8 cellular contexts compared by ENCODE assay signal in the genomic region with DNA sequence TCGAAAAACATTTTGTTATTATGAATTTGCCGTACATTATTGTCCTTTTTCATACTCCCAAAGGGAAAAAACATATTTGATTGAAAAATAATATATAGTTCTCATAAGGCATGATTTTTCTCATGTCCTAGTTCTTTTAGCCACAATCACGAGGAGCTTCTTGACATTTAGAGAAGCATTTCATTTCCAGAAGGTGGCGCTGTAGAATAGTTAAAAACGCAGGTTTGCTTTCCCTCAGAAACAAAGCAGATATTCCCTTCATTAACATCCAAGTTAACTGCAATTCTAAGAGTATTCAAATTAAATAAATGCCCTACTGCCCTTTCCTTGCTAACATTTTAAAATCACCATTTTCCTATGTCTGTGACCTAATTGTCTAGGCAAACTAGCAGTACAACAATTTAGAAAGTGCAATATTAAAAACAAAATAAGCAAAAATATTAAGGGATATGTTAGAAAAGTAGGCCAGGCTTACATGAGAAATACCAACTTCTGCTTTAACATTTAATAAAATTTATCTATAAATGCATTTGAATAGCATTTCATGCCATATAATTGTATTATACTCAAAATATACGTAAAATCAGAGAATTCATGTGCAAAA. TPM values are rescaled to one million over a fixed set of nuclear protein-coding genes. Genes with fewer than 3 reads are reported as not detected.
DNase-seq lines count a peak whose midpoint lies in the region; ATAC-seq and TF ChIP-seq lines count a peak whose summit lies in the region.

No MANE protein-coding gene starts in this region.

- no peak overlapping the region for H3K4me3 ChIP-seq in cardiac fibroblast (replicated peaks in 1 of 2; ENCODE audit: low read depth in 2 of 2, low read length in 2 of 2)

- no TSS peak for BruUV-seq in Calu3 (replicated peaks; lab: Mats Ljungman, UMichigan)

- ATAC-seq in HG03565 (IDR thresholded peaks at IDR 0.05; ENCODE audit: unreplicated experiment) (peak; percentile 52), natural killer cell (no peak), T-helper 17 cell (no peak), HG02759 (IDR thresholded peaks at IDR 0.05; ENCODE audit: unreplicated experiment) (no peak)

- DNase-seq in Calu3 (peak; percentile 56), NCI-H748 (lab: John Stamatoyannopoulos, UW; ENCODE audit: unreplicated experiment) (peak; percentile 71), cardiac fibroblast (ENCODE audit: low read depth in 2 of 2) (peak; percentile 84), lung microvascular endothelial cell (ENCODE audit: low read depth in 2 of 2) (peak; percentile 60 to 83), natural killer cell (no peak), T-helper 17 cell (no peak)

- peaks cover 24% of the 10 kb centered on the region for H3K4me1 Mint-ChIP-seq in Calu3 (ENCODE audit: low read depth, unreplicated experiment)
- no peaks in the 10 kb centered on the region for H3K4me1 Mint-ChIP-seq in natural killer cell
- H3K4me1 Mint-ChIP-seq in T-helper 17 cell, result no peaks in the 10 kb centered on the region

- intact Hi-C loops in Calu3 (cut with micrococcal nuclease; ENCODE audit: unreplicated experiment) (loop anchor here (2.0 to 10.0 kb wide), 5 partner anchors 52 to 884 kb away; no protein-coding TSS in a partner anchor), natural killer cell (cut with micrococcal nuclease) (loop anchor here (5.0 kb wide), 1 partner anchor 937 kb away; no protein-coding TSS in a partner anchor)

- H3K27ac Mint-ChIP-seq in Calu3 (ENCODE audit: unreplicated experiment) (no peak overlapping the region), natural killer cell (no peak overlapping the region), T-helper 17 cell (no peak overlapping the region)

- CTCF ChIA-PET in Calu3 (lab: Charles Lee), result interaction anchor here (0.9 to 1.7 kb wide), 5 partner anchors 11 to 109 kb away, joined by 3 to 16 read pairs (median 4); partner anchors contain the start of gene PIK3C2G

- H3K27me3 Mint-ChIP-seq in Calu3 (ENCODE audit: unreplicated experiment), result no peaks in the 10 kb centered on the region
- no peaks in the 10 kb centered on the region for H3K27me3 Mint-ChIP-seq in natural killer cell (ENCODE audit: low read depth in 2 of 2)
- H3K27me3 Mint-ChIP-seq in T-helper 17 cell, result no peaks in the 10 kb centered on the region

- no peaks in the 10 kb centered on the region for H3K9me3 ChIP-seq in T-helper 17 cell (ENCODE audit: control insufficient read depth, low read length, poor library complexity, severe bottlenecking)

- TF ChIP-seq CTCF in Calu3 (IDR thresholded peaks at IDR 0.05; ENCODE audit: unreplicated experiment) (peak; percentile 48), cardiac fibroblast (IDR thresholded peaks at IDR 0.05; ENCODE audit: low read depth, low read length) (peak; percentile 62), natural killer cell (IDR thresholded peaks at IDR 0.05) (no peak)

- no peaks in the 10 kb centered on the region for H3K9me3 Mint-ChIP-seq in Calu3 (ENCODE audit: low read depth, unreplicated experiment)
- H3K9me3 Mint-ChIP-seq in natural killer cell, result peaks cover 3 to 5% of the 10 kb centered on the region in 2 donors

- H3K36me3 Mint-ChIP-seq in Calu3 (ENCODE audit: insufficient read depth, unreplicated experiment) (peaks cover 38% of the 10 kb centered on the region), natural killer cell (no peaks in the 10 kb centered on the region), T-helper 17 cell (ENCODE audit: low read depth) (no peaks in the 10 kb centered on the region)

- H3K4me3 Mint-ChIP-seq in Calu3 (ENCODE audit: low read depth, unreplicated experiment) (no peak overlapping the region), natural killer cell (no peak overlapping the region), T-helper 17 cell (no peak overlapping the region)

RNA-seq across cellular contexts. Expression of gene PIK3C2G, which starts 10.9 kb away (rescaled TPM):
- total RNA-seq in Calu3 (2022) (24.0 and 24.3 TPM in 2 replicates), lung microvascular endothelial cell (0.22 and 2.0 TPM in 2 replicates), natural killer cell (not detected), T-helper 17 cell (not detected)

Comparison
In these comparisons a context has a peak if more than half of its experiments do, and no peak if none do; other contexts are left out.
1. DNase-seq: peak in Calu3 (single experiment), NCI-H748 (single experiment), cardiac fibroblast (2 of 2) and lung microvascular endothelial cell (2 of 2); none in natural killer cell (single experiment) and T-helper 17 cell (0 of 3).